In the genomic region with DNA sequence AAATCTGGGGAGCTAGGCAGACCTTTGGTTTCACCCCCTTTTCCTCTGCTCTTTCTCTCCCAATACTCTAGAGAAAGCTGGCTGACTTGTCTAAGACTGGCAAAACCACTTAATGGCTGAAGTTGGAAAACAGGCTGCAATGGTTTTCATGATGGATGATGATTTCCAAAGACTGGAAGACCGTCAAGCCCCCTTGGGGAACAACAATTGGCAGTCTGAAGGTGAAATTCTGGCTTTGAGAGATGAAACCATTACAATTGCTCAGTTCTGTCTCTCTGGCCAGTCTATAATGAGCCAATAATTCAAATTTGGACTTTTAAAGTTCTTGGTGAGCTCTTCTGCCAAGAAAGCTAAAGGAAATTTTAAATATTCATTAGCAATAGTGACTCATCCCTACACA, we compare ENCODE assay signal across 1 cellular context.
TF ChIP-seq lines count a peak whose summit lies in the region.

No MANE protein-coding gene starts in this region.

TF ChIP-seq in SK-N-SH treated with all-trans-retinoic acid at 6 μM for 48 hours, 23 proteins besides CTCF, POLR2A, EP300 and RAD21 (continued from another document):
- TF ChIP-seq, protein P1, sequence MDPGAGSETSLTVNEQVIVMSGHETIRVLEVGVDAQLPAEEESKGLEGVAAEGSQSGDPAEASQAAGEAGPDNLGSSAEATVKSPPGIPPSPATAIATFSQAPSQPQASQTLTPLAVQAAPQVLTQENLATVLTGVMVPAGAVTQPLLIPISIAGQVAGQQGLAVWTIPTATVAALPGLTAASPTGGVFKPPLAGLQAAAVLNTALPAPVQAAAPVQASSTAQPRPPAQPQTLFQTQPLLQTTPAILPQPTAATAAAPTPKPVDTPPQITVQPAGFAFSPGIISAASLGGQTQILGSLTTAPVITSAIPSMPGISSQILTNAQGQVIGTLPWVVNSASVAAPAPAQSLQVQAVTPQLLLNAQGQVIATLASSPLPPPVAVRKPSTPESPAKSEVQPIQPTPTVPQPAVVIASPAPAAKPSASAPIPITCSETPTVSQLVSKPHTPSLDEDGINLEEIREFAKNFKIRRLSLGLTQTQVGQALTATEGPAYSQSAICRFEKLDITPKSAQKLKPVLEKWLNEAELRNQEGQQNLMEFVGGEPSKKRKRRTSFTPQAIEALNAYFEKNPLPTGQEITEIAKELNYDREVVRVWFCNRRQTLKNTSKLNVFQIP (CRISPR knock-in tag; IDR thresholded peaks at IDR 0.05; ENCODE audit: borderline replicate concordance, low read depth): no peak
- TF ChIP-seq ZC3H10 (CRISPR knock-in tag; IDR thresholded peaks at IDR 0.05) (peak; percentile 70), ZNF565 (CRISPR knock-in tag; conservative IDR thresholded peaks at IDR 0.05; ENCODE audit: low read depth) (no peak), SNAI2 (CRISPR knock-in tag; IDR thresholded peaks at IDR 0.05) (no peak), BACH2 (CRISPR knock-in tag; IDR thresholded peaks at IDR 0.05; ENCODE audit: borderline replicate concordance) (no peak), ESRRG (CRISPR knock-in tag; IDR thresholded peaks at IDR 0.05) (no peak), ARNTL (CRISPR knock-in tag; IDR thresholded peaks at IDR 0.05; ENCODE audit: borderline replicate concordance, low read depth) (no peak), ZFP3 (CRISPR knock-in tag; IDR thresholded peaks at IDR 0.05) (no peak), RARB (CRISPR knock-in tag; IDR thresholded peaks at IDR 0.05) (no peak)
- TF ChIP-seq, protein P2, sequence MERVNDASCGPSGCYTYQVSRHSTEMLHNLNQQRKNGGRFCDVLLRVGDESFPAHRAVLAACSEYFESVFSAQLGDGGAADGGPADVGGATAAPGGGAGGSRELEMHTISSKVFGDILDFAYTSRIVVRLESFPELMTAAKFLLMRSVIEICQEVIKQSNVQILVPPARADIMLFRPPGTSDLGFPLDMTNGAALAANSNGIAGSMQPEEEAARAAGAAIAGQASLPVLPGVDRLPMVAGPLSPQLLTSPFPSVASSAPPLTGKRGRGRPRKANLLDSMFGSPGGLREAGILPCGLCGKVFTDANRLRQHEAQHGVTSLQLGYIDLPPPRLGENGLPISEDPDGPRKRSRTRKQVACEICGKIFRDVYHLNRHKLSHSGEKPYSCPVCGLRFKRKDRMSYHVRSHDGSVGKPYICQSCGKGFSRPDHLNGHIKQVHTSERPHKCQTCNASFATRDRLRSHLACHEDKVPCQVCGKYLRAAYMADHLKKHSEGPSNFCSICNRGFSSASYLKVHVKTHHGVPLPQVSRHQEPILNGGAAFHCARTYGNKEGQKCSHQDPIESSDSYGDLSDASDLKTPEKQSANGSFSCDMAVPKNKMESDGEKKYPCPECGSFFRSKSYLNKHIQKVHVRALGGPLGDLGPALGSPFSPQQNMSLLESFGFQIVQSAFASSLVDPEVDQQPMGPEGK (CRISPR knock-in tag; IDR thresholded peaks at IDR 0.05; ENCODE audit: borderline replicate concordance): peak; percentile 75
- TF ChIP-seq, protein P3, sequence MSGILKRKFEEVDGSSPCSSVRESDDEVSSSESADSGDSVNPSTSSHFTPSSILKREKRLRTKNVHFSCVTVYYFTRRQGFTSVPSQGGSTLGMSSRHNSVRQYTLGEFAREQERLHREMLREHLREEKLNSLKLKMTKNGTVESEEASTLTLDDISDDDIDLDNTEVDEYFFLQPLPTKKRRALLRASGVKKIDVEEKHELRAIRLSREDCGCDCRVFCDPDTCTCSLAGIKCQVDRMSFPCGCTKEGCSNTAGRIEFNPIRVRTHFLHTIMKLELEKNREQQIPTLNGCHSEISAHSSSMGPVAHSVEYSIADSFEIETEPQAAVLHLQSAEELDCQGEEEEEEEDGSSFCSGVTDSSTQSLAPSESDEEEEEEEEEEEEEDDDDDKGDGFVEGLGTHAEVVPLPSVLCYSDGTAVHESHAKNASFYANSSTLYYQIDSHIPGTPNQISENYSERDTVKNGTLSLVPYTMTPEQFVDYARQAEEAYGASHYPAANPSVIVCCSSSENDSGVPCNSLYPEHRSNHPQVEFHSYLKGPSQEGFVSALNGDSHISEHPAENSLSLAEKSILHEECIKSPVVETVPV (CRISPR knock-in tag; IDR thresholded peaks at IDR 0.05): no peak
- TF ChIP-seq, protein P4, sequence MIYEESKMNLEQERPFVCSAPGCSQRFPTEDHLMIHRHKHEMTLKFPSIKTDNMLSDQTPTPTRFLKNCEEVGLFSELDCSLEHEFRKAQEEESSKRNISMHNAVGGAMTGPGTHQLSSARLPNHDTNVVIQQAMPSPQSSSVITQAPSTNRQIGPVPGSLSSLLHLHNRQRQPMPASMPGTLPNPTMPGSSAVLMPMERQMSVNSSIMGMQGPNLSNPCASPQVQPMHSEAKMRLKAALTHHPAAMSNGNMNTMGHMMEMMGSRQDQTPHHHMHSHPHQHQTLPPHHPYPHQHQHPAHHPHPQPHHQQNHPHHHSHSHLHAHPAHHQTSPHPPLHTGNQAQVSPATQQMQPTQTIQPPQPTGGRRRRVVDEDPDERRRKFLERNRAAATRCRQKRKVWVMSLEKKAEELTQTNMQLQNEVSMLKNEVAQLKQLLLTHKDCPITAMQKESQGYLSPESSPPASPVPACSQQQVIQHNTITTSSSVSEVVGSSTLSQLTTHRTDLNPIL (CRISPR knock-in tag; IDR thresholded peaks at IDR 0.05; ENCODE audit: low read depth): no peak
